ENCODE assay signal across 15 cellular contexts in the genomic region with DNA sequence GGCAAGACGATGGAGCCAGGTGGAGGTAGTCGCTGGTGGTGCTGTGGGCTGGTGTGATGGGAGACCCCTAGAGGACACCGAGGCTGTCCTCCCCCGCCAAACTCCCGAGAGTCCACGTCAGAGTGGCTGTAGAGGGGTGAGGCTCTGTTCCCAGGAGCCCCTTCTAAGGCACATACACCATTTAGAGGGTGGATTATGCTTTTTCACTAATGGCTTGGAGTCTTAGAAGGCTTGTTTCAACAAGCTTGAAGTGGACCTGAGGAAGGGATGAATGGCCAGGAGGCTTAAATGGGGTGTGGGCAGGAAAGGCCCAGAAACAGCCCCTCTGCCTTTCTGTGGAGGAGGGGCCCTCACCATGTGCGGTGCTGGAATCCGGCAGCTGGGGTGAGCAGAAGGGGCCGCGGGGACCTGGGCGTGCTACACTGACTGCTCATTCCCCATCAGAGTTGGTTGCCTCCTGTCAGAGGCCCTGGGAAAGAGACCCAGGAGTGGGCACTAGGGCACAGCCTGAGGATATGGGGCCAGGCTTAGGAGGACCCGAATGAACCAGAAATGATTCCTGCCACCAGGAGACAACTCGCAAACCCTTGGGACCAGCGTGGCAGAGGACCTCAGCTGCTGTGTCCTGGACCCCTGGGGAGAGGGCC.
"Had no signal": no experiment of that assay in that cellular context is flagged by ENCODE, and none has a peak within 500 bp of the region (broad histone marks: within the 10 kb centered on the region; RNA-seq: fewer than 3 reads in every experiment).

No MANE protein-coding gene starts in this region.

- H3K27me3 Mint-ChIP-seq: naive B cell had no signal

- H3K27ac Mint-ChIP-seq: activated naive CD8-positive, alpha-beta T cell treated with anti-CD3 and anti-CD28 coated beads, Interleukin-2, amount 10 ng/mL, durations not matched to agents 7 days and 5 days; naive B cell; stimulated activated effector memory CD8-positive, alpha-beta T cell treated with anti-CD3 and anti-CD28 coated beads, Interleukin-12 subunit alpha, Interleukin-12 subunit beta, amount 100 ng/mL, for 72 hours; type B pancreatic cell had no signal

- H3K4me1 Mint-ChIP-seq: activated naive CD8-positive, alpha-beta T cell treated with anti-CD3 and anti-CD28 coated beads, Interleukin-2, amount 10 ng/mL, durations not matched to agents 7 days and 5 days; naive B cell; stimulated activated effector memory CD8-positive, alpha-beta T cell treated with anti-CD3 and anti-CD28 coated beads, Interleukin-12 subunit alpha, Interleukin-12 subunit beta, amount 100 ng/mL, for 72 hours had no signal

- ATAC-seq: activated T-cell treated with anti-CD3 and anti-CD28 coated beads, Interleukin-2, amount 50 U/mL, for 4 hours; right cardiac atrium had no signal

- DNase-seq: activated CD4-positive, alpha-beta T cell treated with anti-CD3 and anti-CD28 coated beads for 1 hour; activated CD4-positive, alpha-beta T cell treated with anti-CD3 and anti-CD28 coated beads, Interleukin-2, amount 50 U/mL, for 48 hours; activated gamma-delta T cell; activated naive CD8-positive, alpha-beta T cell treated with anti-CD3 and anti-CD28 coated beads, Interleukin-2, amount 10 ng/mL, durations not matched to agents 7 days and 5 days; activated T-cell treated with anti-CD3 and anti-CD28 coated beads, Interleukin-2, amount 50 U/mL, for 4 hours; anterior cingulate cortex; effector CD4-positive, alpha-beta T cell; foreskin melanocyte; midbrain; naive B cell; right cardiac atrium; small intestine; T-helper 9 cell had no signal

- FAIRE-seq: small intestine had no signal

- H3K9me3 Mint-ChIP-seq: activated naive CD8-positive, alpha-beta T cell treated with anti-CD3 and anti-CD28 coated beads, Interleukin-2, amount 10 ng/mL, durations not matched to agents 7 days and 5 days; activated T-cell treated with anti-CD3 and anti-CD28 coated beads, Interleukin-2, amount 50 U/mL, for 4 hours; naive B cell; stimulated activated effector memory CD8-positive, alpha-beta T cell treated with anti-CD3 and anti-CD28 coated beads, Interleukin-12 subunit alpha, Interleukin-12 subunit beta, amount 100 ng/mL, for 72 hours; type B pancreatic cell had no signal

- H3K36me3 Mint-ChIP-seq: naive B cell; stimulated activated effector memory CD8-positive, alpha-beta T cell treated with anti-CD3 and anti-CD28 coated beads, Interleukin-12 subunit alpha, Interleukin-12 subunit beta, amount 100 ng/mL, for 72 hours; type B pancreatic cell had no signal

- H3K4me3 Mint-ChIP-seq: activated naive CD8-positive, alpha-beta T cell treated with anti-CD3 and anti-CD28 coated beads, Interleukin-2, amount 10 ng/mL, durations not matched to agents 7 days and 5 days; activated T-cell treated with anti-CD3 and anti-CD28 coated beads, Interleukin-2, amount 50 U/mL, for 4 hours; naive B cell; stimulated activated effector memory CD8-positive, alpha-beta T cell treated with anti-CD3 and anti-CD28 coated beads, Interleukin-12 subunit alpha, Interleukin-12 subunit beta, amount 100 ng/mL, for 72 hours; type B pancreatic cell had no signal
